22 cellular contexts compared by ENCODE assay signal in the genomic region with DNA sequence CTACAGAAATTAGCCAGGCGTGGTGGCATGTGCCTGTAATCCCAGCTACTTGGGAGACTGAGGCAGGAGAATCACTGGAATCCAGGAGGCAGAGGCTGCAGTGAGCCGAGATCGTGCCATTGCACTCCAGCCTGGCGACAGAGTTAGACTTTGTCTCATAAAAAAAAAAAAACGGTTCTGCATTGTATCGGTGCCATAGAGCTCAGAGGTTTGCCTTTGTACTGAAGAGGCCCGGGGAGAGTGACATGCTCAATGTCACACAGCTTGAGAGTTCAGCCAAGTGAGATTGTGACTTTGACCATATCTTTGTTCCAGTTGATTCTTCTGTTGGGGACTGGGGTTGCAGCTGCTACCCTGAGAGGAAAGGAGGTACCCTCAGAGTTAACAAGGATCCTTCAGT. TPM values are rescaled to one million over a fixed set of nuclear protein-coding genes. Genes with fewer than 3 reads are reported as not detected.
A peak's percentile ranks its signal among the peaks of the same experiment; 100 is the strongest.
DNase-seq lines count a peak whose midpoint lies in the region; ATAC-seq, FAIRE-seq and TF ChIP-seq lines count a peak whose summit lies in the region.
"Had no signal": no experiment of that assay in that cellular context is flagged by ENCODE, and none has a peak within 500 bp of the region (broad histone marks: within the 10 kb centered on the region; RNA-seq: fewer than 3 reads in every experiment).

No MANE protein-coding gene starts in this region.

- H3K9ac ChIP-seq in liver (ENCODE audit: low read depth in 1 of 2, low read length in 2 of 2) (no peak overlapping the region), HepG2 (ENCODE audit: insufficient read depth, low read depth, low read length) (no peak overlapping the region), Loucy (ENCODE audit: low read depth, low read length, poor library complexity, severe bottlenecking) (peak overlapping the region; percentile 4)

- no TSS peak for BruUV-seq in HepG2 (replicated peaks; lab: Mats Ljungman, UMichigan)

- H3K9me3 Mint-ChIP-seq in neural crest cell (no peaks in the 10 kb centered on the region), type B pancreatic cell (no peaks in the 10 kb centered on the region)
- H3K9me3 Mint-ChIP-seq: CD8-positive, alpha-beta T cell had no signal

- TF ChIP-seq POLR2A in HepG2 (IDR thresholded peaks at IDR 0.05; ENCODE audit: insufficient read depth in 1 of 2, low read depth in 2 of 2, low read length in 2 of 2): no peak

- peak in 1 of 2 donors; percentile 42 for TF ChIP-seq RAD21 in liver (IDR thresholded peaks at IDR 0.05)
- TF ChIP-seq RAD21 in HepG2 (CRISPR knock-in tag; IDR thresholded peaks at IDR 0.05): no peak

- TF ChIP-seq EP300 in HepG2 (IDR thresholded peaks at IDR 0.05; ENCODE audit: low read depth in 2 of 2, low read length in 2 of 2): no peak
- TF ChIP-seq EP300 in HepG2 (CRISPR knock-in tag; IDR thresholded peaks at IDR 0.05; ENCODE audit: borderline replicate concordance): no peak

- H3K9me3 ChIP-seq in liver (ENCODE audit: control insufficient read depth in 4 of 4, low read length in 3 of 4): no peaks in the 10 kb centered on the region
- no peaks in the 10 kb centered on the region for H3K9me3 ChIP-seq in HepG2 (ENCODE audit: low read length)
- no peaks in the 10 kb centered on the region for H3K9me3 ChIP-seq in Loucy (ENCODE audit: insufficient read depth, low read depth, low read length)
- H3K9me3 ChIP-seq: A549, BE2C had no signal

- no peak for DNase-seq in HepG2 (ENCODE audit: low spot score)
- DNase-seq in neural crest cell (ENCODE audit: low read depth, low spot score): no peak
- no peak for DNase-seq in type B pancreatic cell (ENCODE audit: extremely low spot score, unreplicated experiment)
- no peak for DNase-seq in T1000 (lab: John Stamatoyannopoulos, UW)
- no peak for DNase-seq in NCI-H345 (lab: John Stamatoyannopoulos, UW)
- no peak for DNase-seq in HuH-7.5 (ENCODE audit: low spot score)
- DNase-seq: BE2C; CD8-positive, alpha-beta T cell; COR-L47; DMS153; DND-41; GDM1 had no signal

- H3K4me1 Mint-ChIP-seq in neural crest cell: peaks cover 41% of the 10 kb centered on the region
- peaks cover 28% of the 10 kb centered on the region for H3K4me1 Mint-ChIP-seq in type B pancreatic cell (ENCODE audit: unreplicated experiment)

- H3K36me3 ChIP-seq in liver (ENCODE audit: control insufficient read depth in 4 of 4, insufficient read depth in 3 of 4, low read depth in 1 of 4, low read length in 3 of 4) (peaks cover 0 to 7% (median 3%) of the 10 kb centered on the region in 4 donors), HepG2 (replicated peaks in 1 of 2; ENCODE audit: control insufficient read depth in 1 of 2, insufficient read depth in 2 of 2, low read length in 2 of 2) (peaks cover 8 to 41% of the 10 kb centered on the region in 2 experiments), Loucy (ENCODE audit: insufficient read depth, low read length) (peaks cover 25% of the 10 kb centered on the region; the same call in 1 of the 2 replicates)

- ATAC-seq in HepG2: no peak
- ATAC-seq: A549; CD8-positive, alpha-beta T cell; HCT116 had no signal

- H2AFZ ChIP-seq in HepG2 (ENCODE audit: low read length) (no peak overlapping the region), Loucy (ENCODE audit: low read length) (no peak overlapping the region)

- H3K9me2 ChIP-seq in Loucy (replicated peaks; ENCODE audit: low read depth, low read length): no peaks in the 10 kb centered on the region

- H3K4me1 ChIP-seq in liver (ENCODE audit: control insufficient read depth in 4 of 4, insufficient read depth in 4 of 4, low read length in 3 of 4) (peaks cover 2 to 17% (median 13%) of the 10 kb centered on the region in 4 donors), HepG2 (ENCODE audit: insufficient read depth, low read length) (peaks cover 30% of the 10 kb centered on the region), Loucy (ENCODE audit: insufficient read depth, low read length, poor library complexity, severe bottlenecking) (peaks cover 29% of the 10 kb centered on the region)
- H3K4me1 ChIP-seq: BE2C had no signal

- H3K27me3 Mint-ChIP-seq in neural crest cell (ENCODE audit: low read depth) (no peaks in the 10 kb centered on the region), type B pancreatic cell (no peaks in the 10 kb centered on the region)

- no peak overlapping the region for H3K4me2 ChIP-seq in HepG2 (ENCODE audit: low read depth, low read length)
- peak overlapping the region; percentile 50 for H3K4me2 ChIP-seq in Loucy (ENCODE audit: low read depth, low read length, poor library complexity, severe bottlenecking)
- H3K4me2 ChIP-seq: A549 had no signal

- 0 out of 2 replicates have a peak, but pooled peaks cover 4% of the 10 kb centered on the region for H3F3A ChIP-seq in Loucy (ENCODE audit: low read depth)

- H3K4me3 ChIP-seq in liver (ENCODE audit: low read depth in 1 of 3, low read length in 3 of 3) (no peak overlapping the region), HepG2 (replicated peaks in 1 of 3; ENCODE audit: insufficient read depth in 1 of 3, low read depth in 2 of 3, low read length in 3 of 3) (no peak overlapping the region), Loucy (ENCODE audit: low read length, poor library complexity, severe bottlenecking) (no peak overlapping the region)
- H3K4me3 ChIP-seq: A549 had no signal

- whole genome bisulfite sequencing in liver: 57% methylated on average over 7 of the region's 7 CpGs
- 73% methylated on average over 7 of the region's 7 CpGs for WGBS in HepG2 (ENCODE audit: low lambda C conversion rate)

- FAIRE-seq in HepG2 (lab: Jason Lieb, UNC): no peak
- FAIRE-seq: A549, D721Med, GM12892, GM19239, H1 had no signal

- CTCF ChIA-PET in HepG2 (lab: Yijun Ruan, JAX; ENCODE audit: low intra/inter-chr PET ratio, low total read pairs): no interaction called here

- H3K36me3 Mint-ChIP-seq in neural crest cell (ENCODE audit: low read depth) (peaks cover 2% of the 10 kb centered on the region), type B pancreatic cell (no peaks in the 10 kb centered on the region)

- H3K27me3 ChIP-seq in liver (ENCODE audit: control insufficient read depth in 4 of 4, insufficient read depth in 4 of 4, low read length in 3 of 4) (no peaks in the 10 kb centered on the region), HepG2 (ENCODE audit: control insufficient read depth in 1 of 2, insufficient read depth in 2 of 2, low read length in 2 of 2) (no peaks in the 10 kb centered on the region; a peak in 1 of 5 replicates), Loucy (ENCODE audit: insufficient read depth, low read length, poor library complexity, severe bottlenecking) (no peaks in the 10 kb centered on the region)
- H3K27me3 ChIP-seq: BE2C had no signal

- in situ Hi-C loops in HepG2 (cut with HindIII; ENCODE audit: extremely low pct_ligation_motif_present, low pct_unique_long_range_greater_than_20kb): no loop called here

- H3K27ac Mint-ChIP-seq in neural crest cell (ENCODE audit: unreplicated experiment): no peak overlapping the region
- H3K27ac Mint-ChIP-seq in type B pancreatic cell: peak overlapping the region; percentile 59

- intact Hi-C loops in HepG2 (cut with micrococcal nuclease; ENCODE audit: unreplicated experiment): no loop called here

- H3K79me2 ChIP-seq in HepG2 (ENCODE audit: insufficient read depth, low read length): peaks cover 25% of the 10 kb centered on the region
- H3K79me2 ChIP-seq in Loucy (ENCODE audit: insufficient read depth, low read length): peaks cover 68% of the 10 kb centered on the region

- no peaks in the 10 kb centered on the region for H4K20me1 ChIP-seq in HepG2 (ENCODE audit: insufficient read depth, low read length)
- H4K20me1 ChIP-seq in Loucy (ENCODE audit: insufficient read depth, low read length, poor library complexity, severe bottlenecking): peaks cover 18% of the 10 kb centered on the region

- H3K4me3 Mint-ChIP-seq in neural crest cell (peak overlapping the region; percentile 79), type B pancreatic cell (no peak overlapping the region)
- H3K4me3 Mint-ChIP-seq: CD14-positive monocyte; CD8-positive, alpha-beta T cell had no signal

- H3K27ac ChIP-seq in liver (ENCODE audit: low read depth in 1 of 2, low read length in 2 of 2): no peak overlapping the region
- H3K27ac ChIP-seq in HepG2 (ENCODE audit: extremely low read length, insufficient read depth, low read length): no peak overlapping the region
- H3K27ac ChIP-seq: A549, HL-60 had no signal

- TF ChIP-seq CTCF in liver (IDR thresholded peaks at IDR 0.05; ENCODE audit: low read depth, low read length, missing input control): no peak
- no peak for TF ChIP-seq CTCF in HepG2 (CRISPR knock-in tag; IDR thresholded peaks at IDR 0.05)
- TF ChIP-seq CTCF in Loucy (conservative IDR thresholded peaks at IDR 0.05; ENCODE audit: low read length): no peak
- no peak for TF ChIP-seq CTCF in neural crest cell (conservative IDR thresholded peaks at IDR 0.05)
- TF ChIP-seq CTCF in type B pancreatic cell (conservative IDR thresholded peaks at IDR 0.05): no peak

- POLR2A ChIA-PET in HepG2 (lab: Yijun Ruan, JAX): no interaction called here

RNA-seq across cellular contexts. Expression of gene HAUS8, which starts 4.3 kb away (rescaled TPM):
- total RNA-seq in liver (1 to 10 TPM; 3.3 to 5.7 TPM), HepG2 (2016; rRNA removed; fragmentation: Illumina TruSeq; extraction: Trizol) (17.5 and 19.1 TPM in 2 replicates), neural crest cell (36.5 and 46.4 TPM in 2 replicates), type B pancreatic cell (ENCODE audit: low replicate concordance) (10.7 and 18.8 TPM in 2 replicates)
- polyA plus RNA-seq in liver (1 to 10 TPM; 3.3 to 4.2 TPM), HepG2 (2011; rRNA removed) (7.1 and 7.8 TPM in 2 replicates)
- total RNA-seq in HepG2 (2016; cell fraction: cytosol; rRNA removed; fragmentation: Illumina TruSeq; extraction: Trizol; ENCODE audit: low read depth): 7.9 and 8.8 TPM in 2 replicates
- total RNA-seq in HepG2 (2016; cell fraction: insoluble cytoplasmic fraction; rRNA removed; fragmentation: Illumina TruSeq; extraction: Trizol): 17.4 and 19.5 TPM in 2 replicates
- 10.4 and 12.6 TPM in 2 replicates for total RNA-seq in HepG2 (2016; cell fraction: membrane; rRNA removed; fragmentation: Illumina TruSeq; extraction: Trizol)
- total RNA-seq in HepG2 (2016; cell fraction: nucleus; rRNA removed; fragmentation: Illumina TruSeq; extraction: Trizol): 10.9 and 13.5 TPM in 2 replicates
- polyA plus RNA-seq in HepG2 (2011; cell fraction: cytosol; rRNA removed): 4.3 and 7.7 TPM in 2 replicates
- polyA plus RNA-seq in HepG2 (2011; cell fraction: nucleus; rRNA removed): 9.4 and 9.9 TPM in 2 replicates
- polyA plus RNA-seq in HepG2 (2012): 5.2 and 6.2 TPM in 2 replicates
- 4.1 and 4.3 TPM in 2 replicates for polyA plus RNA-seq in HepG2 (2016; cell fraction: cytosol; fragmentation: Illumina TruSeq; extraction: Trizol; ENCODE audit: low read depth)
- 20.4 and 22.5 TPM in 2 replicates for polyA plus RNA-seq in HepG2 (2016; cell fraction: insoluble cytoplasmic fraction; fragmentation: Illumina TruSeq; extraction: Trizol; ENCODE audit: low read depth)
- 5.6 and 9.6 TPM in 2 replicates for polyA plus RNA-seq in HepG2 (2016; cell fraction: membrane; fragmentation: Illumina TruSeq; extraction: Trizol; ENCODE audit: low read depth)
- polyA plus RNA-seq in HepG2 (2016; cell fraction: nucleus; fragmentation: Illumina TruSeq; extraction: Trizol; ENCODE audit: insufficient read depth, low read depth): 26.2 and 30.0 TPM in 2 replicates
- 6.4 and 32.7 TPM in 2 replicates for polyA minus RNA-seq in HepG2 (2011; rRNA and poly(A)+ RNA removed; ENCODE audit: low replicate concordance)
- 2.3 and 4.7 TPM in 2 replicates for polyA minus RNA-seq in HepG2 (2011; cell fraction: cytosol; rRNA and poly(A)+ RNA removed)
- 3.7 and 4.2 TPM in 2 replicates for polyA minus RNA-seq in HepG2 (2011; cell fraction: nucleus; rRNA and poly(A)+ RNA removed)

RNA-seq across cellular contexts. Expression of gene MYO9B, which starts 4.7 kb away (rescaled TPM):
- total RNA-seq in liver (10 to 100 TPM; 21.5 to 32.5 TPM), HepG2 (2016; rRNA removed; fragmentation: Illumina TruSeq; extraction: Trizol) (14.1 and 18.0 TPM in 2 replicates), neural crest cell (113 and 119 TPM in 2 replicates), type B pancreatic cell (ENCODE audit: low replicate concordance) (71.7 and 83.8 TPM in 2 replicates)
- polyA plus RNA-seq in liver (10 to 100 TPM in 1 of 2 donors, 1 to 10 TPM in 1; 9.1 to 20.5 TPM), HepG2 (2011; rRNA removed) (18.3 and 23.4 TPM in 2 replicates)
- 13.9 and 14.5 TPM in 2 replicates for total RNA-seq in HepG2 (2016; cell fraction: cytosol; rRNA removed; fragmentation: Illumina TruSeq; extraction: Trizol; ENCODE audit: low read depth)
- 10.1 and 18.6 TPM in 2 replicates for total RNA-seq in HepG2 (2016; cell fraction: insoluble cytoplasmic fraction; rRNA removed; fragmentation: Illumina TruSeq; extraction: Trizol)
- total RNA-seq in HepG2 (2016; cell fraction: membrane; rRNA removed; fragmentation: Illumina TruSeq; extraction: Trizol): 10.7 and 11.5 TPM in 2 replicates
- total RNA-seq in HepG2 (2016; cell fraction: nucleus; rRNA removed; fragmentation: Illumina TruSeq; extraction: Trizol): 22.1 and 24.4 TPM in 2 replicates
- 7.2 and 9.7 TPM in 2 replicates for polyA plus RNA-seq in HepG2 (2011; cell fraction: cytosol; rRNA removed)
- polyA plus RNA-seq in HepG2 (2011; cell fraction: nucleus; rRNA removed): 169 and 196 TPM in 2 replicates
- polyA plus RNA-seq in HepG2 (2012): 15.6 and 21.8 TPM in 2 replicates
- polyA plus RNA-seq in HepG2 (2016; cell fraction: cytosol; fragmentation: Illumina TruSeq; extraction: Trizol; ENCODE audit: low read depth): 1.5 and 1.8 TPM in 2 replicates
- polyA plus RNA-seq in HepG2 (2016; cell fraction: insoluble cytoplasmic fraction; fragmentation: Illumina TruSeq; extraction: Trizol; ENCODE audit: low read depth): 11.9 and 14.6 TPM in 2 replicates
- 3.6 and 3.7 TPM in 2 replicates for polyA plus RNA-seq in HepG2 (2016; cell fraction: membrane; fragmentation: Illumina TruSeq; extraction: Trizol; ENCODE audit: low read depth)
- polyA plus RNA-seq in HepG2 (2016; cell fraction: nucleus; fragmentation: Illumina TruSeq; extraction: Trizol; ENCODE audit: insufficient read depth, low read depth): 77.8 and 81.3 TPM in 2 replicates
- 28.0 and 67.0 TPM in 2 replicates for polyA minus RNA-seq in HepG2 (2011; rRNA and poly(A)+ RNA removed; ENCODE audit: low replicate concordance)
- 11.5 and 11.6 TPM in 2 replicates for polyA minus RNA-seq in HepG2 (2011; cell fraction: cytosol; rRNA and poly(A)+ RNA removed)
- 37.3 and 38.0 TPM in 2 replicates for polyA minus RNA-seq in HepG2 (2011; cell fraction: nucleus; rRNA and poly(A)+ RNA removed)

RNA-seq across cellular contexts. Expression of gene CPAMD8, which starts 44.3 kb away (rescaled TPM):
- 1 to 10 TPM; 1.0 to 1.4 TPM for total RNA-seq in liver
- 1 to 10 TPM in 1 of 2 donors, under 1 TPM in 1; 0.92 to 1.2 TPM for polyA plus RNA-seq in liver
- total RNA-seq in HepG2 (2016; rRNA removed; fragmentation: Illumina TruSeq; extraction: Trizol): 0.28 and 0.29 TPM in 2 replicates
- total RNA-seq in HepG2 (2016; cell fraction: cytosol; rRNA removed; fragmentation: Illumina TruSeq; extraction: Trizol; ENCODE audit: low read depth): not detected in 2 replicates
- 0.04 and 0.21 TPM in 2 replicates for total RNA-seq in HepG2 (2016; cell fraction: insoluble cytoplasmic fraction; rRNA removed; fragmentation: Illumina TruSeq; extraction: Trizol)
- not detected in 2 replicates for total RNA-seq in HepG2 (2016; cell fraction: membrane; rRNA removed; fragmentation: Illumina TruSeq; extraction: Trizol)
- 0.34 TPM in 2 replicates for total RNA-seq in HepG2 (2016; cell fraction: nucleus; rRNA removed; fragmentation: Illumina TruSeq; extraction: Trizol)
- 0.34 and 0.91 TPM in 2 replicates for polyA plus RNA-seq in HepG2 (2011; rRNA removed)
- 0.21 and 0.35 TPM in 2 replicates for polyA plus RNA-seq in HepG2 (2011; cell fraction: cytosol; rRNA removed)
- 1.6 and 2.5 TPM in 2 replicates for polyA plus RNA-seq in HepG2 (2011; cell fraction: nucleus; rRNA removed)
- 0.12 and 0.71 TPM in 2 replicates for polyA plus RNA-seq in HepG2 (2012)
- polyA plus RNA-seq in HepG2 (2016; cell fraction: cytosol; fragmentation: Illumina TruSeq; extraction: Trizol; ENCODE audit: low read depth): 0.09 TPM in 1 of 2 replicates, not detected in the other
- polyA plus RNA-seq in HepG2 (2016; cell fraction: insoluble cytoplasmic fraction; fragmentation: Illumina TruSeq; extraction: Trizol; ENCODE audit: low read depth): 0.07 TPM in 1 of 2 replicates, not detected in the other
- polyA plus RNA-seq in HepG2 (2016; cell fraction: membrane; fragmentation: Illumina TruSeq; extraction: Trizol; ENCODE audit: low read depth): 0.26 TPM in 1 of 2 replicates, not detected in the other
- 0.14 and 0.48 TPM in 2 replicates for polyA plus RNA-seq in HepG2 (2016; cell fraction: nucleus; fragmentation: Illumina TruSeq; extraction: Trizol; ENCODE audit: insufficient read depth, low read depth)
- 0.30 and 0.94 TPM in 2 replicates for polyA minus RNA-seq in HepG2 (2011; rRNA and poly(A)+ RNA removed; ENCODE audit: low replicate concordance)
- polyA minus RNA-seq in HepG2 (2011; cell fraction: cytosol; rRNA and poly(A)+ RNA removed): not detected in 2 replicates
- polyA minus RNA-seq in HepG2 (2011; cell fraction: nucleus; rRNA and poly(A)+ RNA removed): 0.26 and 1.4 TPM in 2 replicates
- 14.5 and 17.0 TPM in 2 replicates for total RNA-seq in neural crest cell
- 27.6 and 42.9 TPM in 2 replicates for total RNA-seq in type B pancreatic cell (ENCODE audit: low replicate concordance)
